ENCODE assay signal across 22 cellular contexts in the genomic region with DNA sequence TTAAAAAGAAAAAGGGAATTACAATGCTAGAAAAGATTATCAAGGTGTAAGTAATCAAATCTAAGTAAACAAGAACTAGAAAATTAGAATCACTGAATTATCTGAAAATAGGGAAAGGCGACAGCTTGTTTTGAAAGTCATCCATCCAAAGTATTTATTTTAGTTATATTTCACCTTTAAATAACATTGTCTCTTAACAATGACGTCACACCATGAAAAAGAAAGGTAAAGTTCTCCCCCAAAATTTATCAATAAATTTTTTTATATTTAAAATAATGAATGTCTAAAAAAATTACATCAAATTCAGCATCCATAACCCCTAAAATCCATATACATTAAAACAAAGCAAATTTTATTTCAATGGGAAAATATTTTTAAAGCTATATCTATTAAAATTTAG.
"Had no signal": no experiment of that assay in that cellular context is flagged by ENCODE, and none has a peak within 500 bp of the region (broad histone marks: within the 10 kb centered on the region; RNA-seq: fewer than 3 reads in every experiment).

No MANE protein-coding gene starts in this region.

- H3K36me3 Mint-ChIP-seq: mesothelial cell of epicardium, naive B cell had no signal

- H3K4me1 Mint-ChIP-seq: mesothelial cell of epicardium, naive B cell had no signal

- H3K27ac Mint-ChIP-seq: mesothelial cell of epicardium, naive B cell had no signal

- H3K4me3 ChIP-seq: coronary artery, dorsolateral prefrontal cortex, esophagus muscularis mucosa, gastrocnemius medialis, heart right ventricle, left lung, lower lobe of right lung, mucosa of descending colon had no signal

- DNase-seq: dermis blood vessel endothelial cell; dorsolateral prefrontal cortex; effector CD4-positive, alpha-beta T cell; effector memory CD4-positive, alpha-beta T cell; foreskin keratinocyte; gastrocnemius medialis; glutamatergic neuron; head of caudate nucleus; heart right ventricle; hippocampal formation; left cardiac atrium; left lung; left ventricle myocardium superior; lower lobe of right lung; mesenchymal stem cell; mucosa of descending colon; naive B cell had no signal

- H3K27me3 ChIP-seq: dorsolateral prefrontal cortex, esophagus muscularis mucosa, foreskin keratinocyte, gastrocnemius medialis, heart right ventricle, left lung had no signal

- H3K9me3 ChIP-seq: gastrocnemius medialis, lower lobe of right lung had no signal

- H3K27me3 Mint-ChIP-seq: naive B cell had no signal

- H3K27ac ChIP-seq: coronary artery, dorsolateral prefrontal cortex, esophagus muscularis mucosa, foreskin keratinocyte, gastrocnemius medialis, heart right ventricle, left lung, lower lobe of right lung had no signal

- FAIRE-seq: endothelial cell of umbilical vein, keratinocyte had no signal

- ATAC-seq: foreskin keratinocyte, gastrocnemius medialis, heart right ventricle, left cardiac atrium, left lung, left ventricle myocardium superior, lower lobe of right lung, mucosa of descending colon had no signal

- H3K4me3 Mint-ChIP-seq: mesothelial cell of epicardium, naive B cell had no signal

- H3K36me3 ChIP-seq: esophagus muscularis mucosa, gastrocnemius medialis, heart right ventricle, left lung, lower lobe of right lung had no signal

- H3K4me1 ChIP-seq: esophagus muscularis mucosa, foreskin keratinocyte, gastrocnemius medialis, heart right ventricle, left lung, lower lobe of right lung had no signal
